ENCODE assay signal across 18 cellular contexts in the genomic region with DNA sequence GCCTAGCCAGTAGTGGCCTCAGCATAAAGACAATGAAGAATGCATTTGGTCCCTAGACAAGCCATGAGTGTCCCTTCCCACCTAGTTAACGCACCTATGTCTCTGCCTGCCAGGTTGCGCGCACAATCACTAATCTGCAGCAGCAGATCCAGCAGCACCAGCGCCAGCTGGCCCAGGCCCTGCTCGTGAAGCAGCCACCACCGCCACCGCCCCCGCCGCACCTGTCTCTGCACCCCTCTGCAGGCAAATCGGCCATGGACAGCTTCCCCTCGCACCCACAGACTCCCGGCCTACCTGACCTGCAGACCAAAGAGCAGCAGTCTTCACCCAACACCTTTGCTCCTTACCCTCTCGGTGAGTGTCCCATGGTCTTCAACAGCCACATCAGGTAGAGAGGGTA. TPM values are rescaled to one million over a fixed set of nuclear protein-coding genes. Genes with fewer than 3 reads are reported as not detected.
DNase-seq lines count a peak whose midpoint lies in the region; ATAC-seq lines count a peak whose summit lies in the region.
"Had no signal": no experiment of that assay in that cellular context is flagged by ENCODE, and none has a peak within 500 bp of the region (broad histone marks: within the 10 kb centered on the region; RNA-seq: fewer than 3 reads in every experiment).

No MANE protein-coding gene starts in this region.

- H3K4me3 Mint-ChIP-seq in activated T-cell treated with anti-CD3 and anti-CD28 coated beads, Interleukin-2, amount 50 U/mL, for 24 hours: no peak overlapping the region
- H3K4me3 Mint-ChIP-seq in activated T-cell treated with anti-CD3 and anti-CD28 coated beads, Interleukin-2, amount 50 U/mL, for 72 hours: no peak overlapping the region
- H3K4me3 Mint-ChIP-seq in central memory CD8-positive, alpha-beta T cell: no peak overlapping the region
- no peak overlapping the region for H3K4me3 Mint-ChIP-seq in stimulated activated effector memory CD8-positive, alpha-beta T cell treated with anti-CD3 and anti-CD28 coated beads, Interleukin-12 subunit alpha, Interleukin-12 subunit beta, amount 100 ng/mL, for 72 hours
- H3K4me3 Mint-ChIP-seq: CD14-positive monocyte; CD4-positive, alpha-beta memory T cell had no signal

- peak overlapping the region; percentile 5 for H3K27ac Mint-ChIP-seq in activated T-cell treated with anti-CD3 and anti-CD28 coated beads, Interleukin-2, amount 50 U/mL, for 24 hours
- H3K27ac Mint-ChIP-seq in activated T-cell treated with anti-CD3 and anti-CD28 coated beads, Interleukin-2, amount 50 U/mL, for 72 hours: no peak overlapping the region
- H3K27ac Mint-ChIP-seq in central memory CD8-positive, alpha-beta T cell (ENCODE audit: low read depth): peak overlapping the region; percentile 22
- peak overlapping the region; percentile 40 for H3K27ac Mint-ChIP-seq in stimulated activated effector memory CD8-positive, alpha-beta T cell treated with anti-CD3 and anti-CD28 coated beads, Interleukin-12 subunit alpha, Interleukin-12 subunit beta, amount 100 ng/mL, for 72 hours

- H3K36me3 Mint-ChIP-seq in activated T-cell treated with anti-CD3 and anti-CD28 coated beads, Interleukin-2, amount 50 U/mL, for 24 hours (ENCODE audit: low read depth): peaks cover 82% of the 10 kb centered on the region
- H3K36me3 Mint-ChIP-seq in activated T-cell treated with anti-CD3 and anti-CD28 coated beads, Interleukin-2, amount 50 U/mL, for 72 hours (ENCODE audit: insufficient read depth in 2 of 2): peaks cover 3 to 11% of the 10 kb centered on the region in 2 donors
- peaks cover 66% of the 10 kb centered on the region for H3K36me3 Mint-ChIP-seq in central memory CD8-positive, alpha-beta T cell (ENCODE audit: insufficient read depth)
- peaks cover 88% of the 10 kb centered on the region for H3K36me3 Mint-ChIP-seq in stimulated activated effector memory CD8-positive, alpha-beta T cell treated with anti-CD3 and anti-CD28 coated beads, Interleukin-12 subunit alpha, Interleukin-12 subunit beta, amount 100 ng/mL, for 72 hours

- ATAC-seq in activated T-cell treated with anti-CD3 and anti-CD28 coated beads, Interleukin-2, amount 50 U/mL, for 72 hours (replicated peaks in 1 of 2): no peak
- no peak for ATAC-seq in central memory CD8-positive, alpha-beta T cell (replicated peaks; ENCODE audit: extremely low read depth, poor library complexity, severe bottlenecking)
- no peak for ATAC-seq in stimulated activated effector memory CD8-positive, alpha-beta T cell treated with anti-CD3 and anti-CD28 coated beads, Interleukin-12 subunit alpha, Interleukin-12 subunit beta, amount 100 ng/mL, for 72 hours
- ATAC-seq: GM12878 had no signal

- H3K9me3 Mint-ChIP-seq in activated T-cell treated with anti-CD3 and anti-CD28 coated beads, Interleukin-2, amount 50 U/mL, for 24 hours: no peaks in the 10 kb centered on the region
- H3K9me3 Mint-ChIP-seq in activated T-cell treated with anti-CD3 and anti-CD28 coated beads, Interleukin-2, amount 50 U/mL, for 72 hours: no peaks in the 10 kb centered on the region
- H3K9me3 Mint-ChIP-seq in central memory CD8-positive, alpha-beta T cell: no peaks in the 10 kb centered on the region
- H3K9me3 Mint-ChIP-seq in stimulated activated effector memory CD8-positive, alpha-beta T cell treated with anti-CD3 and anti-CD28 coated beads, Interleukin-12 subunit alpha, Interleukin-12 subunit beta, amount 100 ng/mL, for 72 hours: no peaks in the 10 kb centered on the region
- H3K9me3 Mint-ChIP-seq: CD4-positive, alpha-beta memory T cell had no signal

- no peaks in the 10 kb centered on the region for H3K27me3 Mint-ChIP-seq in activated T-cell treated with anti-CD3 and anti-CD28 coated beads, Interleukin-2, amount 50 U/mL, for 24 hours
- no peaks in the 10 kb centered on the region for H3K27me3 Mint-ChIP-seq in activated T-cell treated with anti-CD3 and anti-CD28 coated beads, Interleukin-2, amount 50 U/mL, for 72 hours (ENCODE audit: low read depth)
- H3K27me3 Mint-ChIP-seq in central memory CD8-positive, alpha-beta T cell: no peaks in the 10 kb centered on the region
- H3K27me3 Mint-ChIP-seq: CD4-positive, alpha-beta memory T cell had no signal

- no peak for DNase-seq in activated T-cell treated with anti-CD3 and anti-CD28 coated beads, Interleukin-2, amount 50 U/mL, for 24 hours
- no peak for DNase-seq in activated T-cell treated with anti-CD3 and anti-CD28 coated beads, Interleukin-2, amount 50 U/mL, for 72 hours
- DNase-seq in D341Med (ENCODE audit: low spot score) (peak; percentile 31), HuH-7 (ENCODE audit: low spot score) (no peak), hypothalamus (lab: John Stamatoyannopoulos, UW) (no peak)
- no peak for DNase-seq in central memory CD8-positive, alpha-beta T cell (ENCODE audit: low spot score in 2 of 2)
- no peak for DNase-seq in stimulated activated effector memory CD8-positive, alpha-beta T cell treated with anti-CD3 and anti-CD28 coated beads, Interleukin-12 subunit alpha, Interleukin-12 subunit beta, amount 100 ng/mL, for 72 hours (ENCODE audit: low spot score in 2 of 2)
- DNase-seq: 8988T; CD4-positive, alpha-beta memory T cell; DMS 273 treated with DMSO at 0.1 percent for 48 hours; DMS53; DND-41; EL had no signal

- H3K4me1 Mint-ChIP-seq in activated T-cell treated with anti-CD3 and anti-CD28 coated beads, Interleukin-2, amount 50 U/mL, for 24 hours (ENCODE audit: low read depth): peaks cover 5% of the 10 kb centered on the region
- peaks cover 6% of the 10 kb centered on the region for H3K4me1 Mint-ChIP-seq in activated T-cell treated with anti-CD3 and anti-CD28 coated beads, Interleukin-2, amount 50 U/mL, for 72 hours (ENCODE audit: low read depth)
- no peaks in the 10 kb centered on the region for H3K4me1 Mint-ChIP-seq in central memory CD8-positive, alpha-beta T cell
- no peaks in the 10 kb centered on the region for H3K4me1 Mint-ChIP-seq in stimulated activated effector memory CD8-positive, alpha-beta T cell treated with anti-CD3 and anti-CD28 coated beads, Interleukin-12 subunit alpha, Interleukin-12 subunit beta, amount 100 ng/mL, for 72 hours

RNA-seq across cellular contexts. Expression of gene TMC6, which starts 41.8 kb away (rescaled TPM):
- total RNA-seq in activated T-cell treated with anti-CD3 and anti-CD28 coated beads, Interleukin-2, amount 50 U/mL, for 72 hours: 100 to 1,000 TPM; 129 to 137 TPM

RNA-seq across cellular contexts. Expression of gene TMC8, which starts 43.8 kb away (rescaled TPM):
- total RNA-seq in activated T-cell treated with anti-CD3 and anti-CD28 coated beads, Interleukin-2, amount 50 U/mL, for 72 hours: 100 to 1,000 TPM; 102 to 124 TPM

RNA-seq across cellular contexts. Expression of gene C17orf99, which starts 59.4 kb away (rescaled TPM):
- under 1 TPM in 1 of 2 donors, not detected in 1; 0.58 TPM for total RNA-seq in activated T-cell treated with anti-CD3 and anti-CD28 coated beads, Interleukin-2, amount 50 U/mL, for 72 hours
- total RNA-seq: A673; CD4-positive, alpha-beta memory T cell; G401; H1 had no signal
